ENCODE assay signal across 1 cellular context in the genomic region with DNA sequence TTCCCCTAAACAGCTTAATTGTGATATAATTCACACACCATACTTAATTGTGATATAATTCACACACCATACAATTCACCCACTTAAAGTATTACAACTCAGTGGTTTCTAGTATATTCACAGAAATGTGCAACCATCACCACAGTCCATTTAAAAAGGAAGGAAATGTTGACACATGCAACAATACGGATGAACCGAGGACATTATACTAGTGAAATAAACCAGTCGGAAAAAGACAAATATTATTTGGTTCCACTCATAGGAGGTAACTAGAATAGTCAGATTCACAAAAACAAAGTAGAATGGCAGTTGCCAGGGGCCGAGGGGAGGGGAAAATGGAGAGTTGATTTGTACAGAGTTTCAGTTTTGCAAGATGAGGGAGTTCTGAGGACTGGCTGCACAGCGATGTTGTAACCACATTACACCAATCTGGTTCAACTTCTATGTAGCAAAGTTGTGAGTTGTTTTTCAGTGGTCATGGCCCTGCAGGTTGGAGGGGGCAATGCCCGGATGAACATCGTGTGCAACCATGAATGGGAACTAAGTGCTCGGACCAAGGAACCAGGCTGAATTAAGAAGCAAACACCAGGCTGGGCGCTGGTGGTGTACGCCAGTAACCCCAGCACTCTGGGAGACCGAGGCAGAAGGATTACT.
A peak's percentile ranks its signal among the peaks of the same experiment; 100 is the strongest.
TF ChIP-seq lines count a peak whose summit lies in the region.

No MANE protein-coding gene starts in this region.

TF ChIP-seq in GM12878, 131 proteins besides CTCF, POLR2A, EP300 and RAD21:
- TF ChIP-seq POU2F2 (IDR thresholded peaks at IDR 0.05; ENCODE audit: borderline replicate concordance, low read depth, low read length) (no peak), CBFB (IDR thresholded peaks at IDR 0.05; ENCODE audit: low read depth) (0 out of 2 replicates have a peak, but pooled peaks have one; percentile 27), BMI1 (IDR thresholded peaks at IDR 0.05; ENCODE audit: borderline replicate concordance) (no peak), PAX8 (IDR thresholded peaks at IDR 0.05) (no peak), RUNX3 (IDR thresholded peaks at IDR 0.05; ENCODE audit: low read length) (peak; percentile 51), CEBPB (IDR thresholded peaks at IDR 0.05; ENCODE audit: borderline replicate concordance in 1 of 2, low read depth in 2 of 2, low read length in 2 of 2) (no peak), HDAC6 (IDR thresholded peaks at IDR 0.05; ENCODE audit: unreplicated experiment) (no peak), PML (IDR thresholded peaks at IDR 0.05; ENCODE audit: low read length) (no peak), NRF1 (conservative IDR thresholded peaks at IDR 0.05; ENCODE audit: low read depth, low read length) (no peak), ETV6 (conservative IDR thresholded peaks at IDR 0.05 in 1 of 2, IDR thresholded peaks at IDR 0.05 in 1 of 2; ENCODE audit: borderline replicate concordance in 1 of 2, low read depth in 1 of 2) (peak in 1 of 2 experiments; percentile 32; a peak in 1 of 4 replicates), CBX5 (IDR thresholded peaks at IDR 0.05; ENCODE audit: low read depth) (no peak), STAT1 (conservative IDR thresholded peaks at IDR 0.05) (no peak), NBN (IDR thresholded peaks at IDR 0.05) (no peak), FOXK2 (IDR thresholded peaks at IDR 0.05) (no peak), MTA2 (IDR thresholded peaks at IDR 0.05; ENCODE audit: low read depth) (no peak), FOXM1 (IDR thresholded peaks at IDR 0.05; ENCODE audit: low read depth, low read length) (no peak), EED (IDR thresholded peaks at IDR 0.05; ENCODE audit: low read depth) (no peak), LARP7 (IDR thresholded peaks at IDR 0.05) (0 out of 2 replicates have a peak, but pooled peaks have one; percentile 28), MYB (IDR thresholded peaks at IDR 0.05; ENCODE audit: borderline replicate concordance, low read depth, low read length) (no peak), MXI1 (IDR thresholded peaks at IDR 0.05; ENCODE audit: low read depth, low read length) (no peak), CHD1 (IDR thresholded peaks at IDR 0.05; ENCODE audit: low read depth, low read length) (no peak)
- TF ChIP-seq, protein P1, sequence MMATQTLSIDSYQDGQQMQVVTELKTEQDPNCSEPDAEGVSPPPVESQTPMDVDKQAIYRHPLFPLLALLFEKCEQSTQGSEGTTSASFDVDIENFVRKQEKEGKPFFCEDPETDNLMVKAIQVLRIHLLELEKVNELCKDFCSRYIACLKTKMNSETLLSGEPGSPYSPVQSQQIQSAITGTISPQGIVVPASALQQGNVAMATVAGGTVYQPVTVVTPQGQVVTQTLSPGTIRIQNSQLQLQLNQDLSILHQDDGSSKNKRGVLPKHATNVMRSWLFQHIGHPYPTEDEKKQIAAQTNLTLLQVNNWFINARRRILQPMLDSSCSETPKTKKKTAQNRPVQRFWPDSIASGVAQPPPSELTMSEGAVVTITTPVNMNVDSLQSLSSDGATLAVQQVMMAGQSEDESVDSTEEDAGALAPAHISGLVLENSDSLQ (IDR thresholded peaks at IDR 0.05), result no peak
- TF ChIP-seq, protein P2, sequence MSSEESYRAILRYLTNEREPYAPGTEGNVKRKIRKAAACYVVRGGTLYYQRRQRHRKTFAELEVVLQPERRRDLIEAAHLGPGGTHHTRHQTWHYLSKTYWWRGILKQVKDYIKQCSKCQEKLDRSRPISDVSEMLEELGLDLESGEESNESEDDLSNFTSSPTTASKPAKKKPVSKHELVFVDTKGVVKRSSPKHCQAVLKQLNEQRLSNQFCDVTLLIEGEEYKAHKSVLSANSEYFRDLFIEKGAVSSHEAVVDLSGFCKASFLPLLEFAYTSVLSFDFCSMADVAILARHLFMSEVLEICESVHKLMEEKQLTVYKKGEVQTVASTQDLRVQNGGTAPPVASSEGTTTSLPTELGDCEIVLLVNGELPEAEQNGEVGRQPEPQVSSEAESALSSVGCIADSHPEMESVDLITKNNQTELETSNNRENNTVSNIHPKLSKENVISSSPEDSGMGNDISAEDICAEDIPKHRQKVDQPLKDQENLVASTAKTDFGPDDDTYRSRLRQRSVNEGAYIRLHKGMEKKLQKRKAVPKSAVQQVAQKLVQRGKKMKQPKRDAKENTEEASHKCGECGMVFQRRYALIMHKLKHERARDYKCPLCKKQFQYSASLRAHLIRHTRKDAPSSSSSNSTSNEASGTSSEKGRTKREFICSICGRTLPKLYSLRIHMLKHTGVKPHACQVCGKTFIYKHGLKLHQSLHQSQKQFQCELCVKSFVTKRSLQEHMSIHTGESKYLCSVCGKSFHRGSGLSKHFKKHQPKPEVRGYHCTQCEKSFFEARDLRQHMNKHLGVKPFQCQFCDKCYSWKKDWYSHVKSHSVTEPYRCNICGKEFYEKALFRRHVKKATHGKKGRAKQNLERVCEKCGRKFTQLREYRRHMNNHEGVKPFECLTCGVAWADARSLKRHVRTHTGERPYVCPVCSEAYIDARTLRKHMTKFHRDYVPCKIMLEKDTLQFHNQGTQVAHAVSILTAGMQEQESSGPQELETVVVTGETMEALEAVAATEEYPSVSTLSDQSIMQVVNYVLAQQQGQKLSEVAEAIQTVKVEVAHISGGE (CRISPR knock-in tag; IDR thresholded peaks at IDR 0.05), result no peak
- TF ChIP-seq, protein P3, sequence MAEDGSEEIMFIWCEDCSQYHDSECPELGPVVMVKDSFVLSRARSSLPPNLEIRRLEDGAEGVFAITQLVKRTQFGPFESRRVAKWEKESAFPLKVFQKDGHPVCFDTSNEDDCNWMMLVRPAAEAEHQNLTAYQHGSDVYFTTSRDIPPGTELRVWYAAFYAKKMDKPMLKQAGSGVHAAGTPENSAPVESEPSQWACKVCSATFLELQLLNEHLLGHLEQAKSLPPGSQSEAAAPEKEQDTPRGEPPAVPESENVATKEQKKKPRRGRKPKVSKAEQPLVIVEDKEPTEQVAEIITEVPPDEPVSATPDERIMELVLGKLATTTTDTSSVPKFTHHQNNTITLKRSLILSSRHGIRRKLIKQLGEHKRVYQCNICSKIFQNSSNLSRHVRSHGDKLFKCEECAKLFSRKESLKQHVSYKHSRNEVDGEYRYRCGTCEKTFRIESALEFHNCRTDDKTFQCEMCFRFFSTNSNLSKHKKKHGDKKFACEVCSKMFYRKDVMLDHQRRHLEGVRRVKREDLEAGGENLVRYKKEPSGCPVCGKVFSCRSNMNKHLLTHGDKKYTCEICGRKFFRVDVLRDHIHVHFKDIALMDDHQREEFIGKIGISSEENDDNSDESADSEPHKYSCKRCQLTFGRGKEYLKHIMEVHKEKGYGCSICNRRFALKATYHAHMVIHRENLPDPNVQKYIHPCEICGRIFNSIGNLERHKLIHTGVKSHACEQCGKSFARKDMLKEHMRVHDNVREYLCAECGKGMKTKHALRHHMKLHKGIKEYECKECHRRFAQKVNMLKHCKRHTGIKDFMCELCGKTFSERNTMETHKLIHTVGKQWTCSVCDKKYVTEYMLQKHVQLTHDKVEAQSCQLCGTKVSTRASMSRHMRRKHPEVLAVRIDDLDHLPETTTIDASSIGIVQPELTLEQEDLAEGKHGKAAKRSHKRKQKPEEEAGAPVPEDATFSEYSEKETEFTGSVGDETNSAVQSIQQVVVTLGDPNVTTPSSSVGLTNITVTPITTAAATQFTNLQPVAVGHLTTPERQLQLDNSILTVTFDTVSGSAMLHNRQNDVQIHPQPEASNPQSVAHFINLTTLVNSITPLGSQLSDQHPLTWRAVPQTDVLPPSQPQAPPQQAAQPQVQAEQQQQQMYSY (CRISPR knock-in tag; IDR thresholded peaks at IDR 0.05), result no peak
- TF ChIP-seq, protein P4, sequence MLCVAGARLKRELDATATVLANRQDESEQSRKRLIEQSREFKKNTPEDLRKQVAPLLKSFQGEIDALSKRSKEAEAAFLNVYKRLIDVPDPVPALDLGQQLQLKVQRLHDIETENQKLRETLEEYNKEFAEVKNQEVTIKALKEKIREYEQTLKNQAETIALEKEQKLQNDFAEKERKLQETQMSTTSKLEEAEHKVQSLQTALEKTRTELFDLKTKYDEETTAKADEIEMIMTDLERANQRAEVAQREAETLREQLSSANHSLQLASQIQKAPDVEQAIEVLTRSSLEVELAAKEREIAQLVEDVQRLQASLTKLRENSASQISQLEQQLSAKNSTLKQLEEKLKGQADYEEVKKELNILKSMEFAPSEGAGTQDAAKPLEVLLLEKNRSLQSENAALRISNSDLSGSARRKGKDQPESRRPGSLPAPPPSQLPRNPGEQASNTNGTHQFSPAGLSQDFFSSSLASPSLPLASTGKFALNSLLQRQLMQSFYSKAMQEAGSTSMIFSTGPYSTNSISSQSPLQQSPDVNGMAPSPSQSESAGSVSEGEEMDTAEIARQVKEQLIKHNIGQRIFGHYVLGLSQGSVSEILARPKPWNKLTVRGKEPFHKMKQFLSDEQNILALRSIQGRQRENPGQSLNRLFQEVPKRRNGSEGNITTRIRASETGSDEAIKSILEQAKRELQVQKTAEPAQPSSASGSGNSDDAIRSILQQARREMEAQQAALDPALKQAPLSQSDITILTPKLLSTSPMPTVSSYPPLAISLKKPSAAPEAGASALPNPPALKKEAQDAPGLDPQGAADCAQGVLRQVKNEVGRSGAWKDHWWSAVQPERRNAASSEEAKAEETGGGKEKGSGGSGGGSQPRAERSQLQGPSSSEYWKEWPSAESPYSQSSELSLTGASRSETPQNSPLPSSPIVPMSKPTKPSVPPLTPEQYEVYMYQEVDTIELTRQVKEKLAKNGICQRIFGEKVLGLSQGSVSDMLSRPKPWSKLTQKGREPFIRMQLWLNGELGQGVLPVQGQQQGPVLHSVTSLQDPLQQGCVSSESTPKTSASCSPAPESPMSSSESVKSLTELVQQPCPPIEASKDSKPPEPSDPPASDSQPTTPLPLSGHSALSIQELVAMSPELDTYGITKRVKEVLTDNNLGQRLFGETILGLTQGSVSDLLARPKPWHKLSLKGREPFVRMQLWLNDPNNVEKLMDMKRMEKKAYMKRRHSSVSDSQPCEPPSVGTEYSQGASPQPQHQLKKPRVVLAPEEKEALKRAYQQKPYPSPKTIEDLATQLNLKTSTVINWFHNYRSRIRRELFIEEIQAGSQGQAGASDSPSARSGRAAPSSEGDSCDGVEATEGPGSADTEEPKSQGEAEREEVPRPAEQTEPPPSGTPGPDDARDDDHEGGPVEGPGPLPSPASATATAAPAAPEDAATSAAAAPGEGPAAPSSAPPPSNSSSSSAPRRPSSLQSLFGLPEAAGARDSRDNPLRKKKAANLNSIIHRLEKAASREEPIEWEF (IDR thresholded peaks at IDR 0.05; ENCODE audit: insufficient replicate concordance, low read depth, low read length), result no peak
- TF ChIP-seq, protein P5, sequence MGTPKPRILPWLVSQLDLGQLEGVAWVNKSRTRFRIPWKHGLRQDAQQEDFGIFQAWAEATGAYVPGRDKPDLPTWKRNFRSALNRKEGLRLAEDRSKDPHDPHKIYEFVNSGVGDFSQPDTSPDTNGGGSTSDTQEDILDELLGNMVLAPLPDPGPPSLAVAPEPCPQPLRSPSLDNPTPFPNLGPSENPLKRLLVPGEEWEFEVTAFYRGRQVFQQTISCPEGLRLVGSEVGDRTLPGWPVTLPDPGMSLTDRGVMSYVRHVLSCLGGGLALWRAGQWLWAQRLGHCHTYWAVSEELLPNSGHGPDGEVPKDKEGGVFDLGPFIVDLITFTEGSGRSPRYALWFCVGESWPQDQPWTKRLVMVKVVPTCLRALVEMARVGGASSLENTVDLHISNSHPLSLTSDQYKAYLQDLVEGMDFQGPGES (IDR thresholded peaks at IDR 0.05), result no peak
- TF ChIP-seq, protein P6, sequence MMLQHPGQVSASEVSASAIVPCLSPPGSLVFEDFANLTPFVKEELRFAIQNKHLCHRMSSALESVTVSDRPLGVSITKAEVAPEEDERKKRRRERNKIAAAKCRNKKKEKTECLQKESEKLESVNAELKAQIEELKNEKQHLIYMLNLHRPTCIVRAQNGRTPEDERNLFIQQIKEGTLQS (IDR thresholded peaks at IDR 0.05; ENCODE audit: borderline replicate concordance, extremely low read depth, low read depth, low read length), result no peak
- TF ChIP-seq, protein P7, sequence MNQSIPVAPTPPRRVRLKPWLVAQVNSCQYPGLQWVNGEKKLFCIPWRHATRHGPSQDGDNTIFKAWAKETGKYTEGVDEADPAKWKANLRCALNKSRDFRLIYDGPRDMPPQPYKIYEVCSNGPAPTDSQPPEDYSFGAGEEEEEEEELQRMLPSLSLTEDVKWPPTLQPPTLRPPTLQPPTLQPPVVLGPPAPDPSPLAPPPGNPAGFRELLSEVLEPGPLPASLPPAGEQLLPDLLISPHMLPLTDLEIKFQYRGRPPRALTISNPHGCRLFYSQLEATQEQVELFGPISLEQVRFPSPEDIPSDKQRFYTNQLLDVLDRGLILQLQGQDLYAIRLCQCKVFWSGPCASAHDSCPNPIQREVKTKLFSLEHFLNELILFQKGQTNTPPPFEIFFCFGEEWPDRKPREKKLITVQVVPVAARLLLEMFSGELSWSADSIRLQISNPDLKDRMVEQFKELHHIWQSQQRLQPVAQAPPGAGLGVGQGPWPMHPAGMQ (IDR thresholded peaks at IDR 0.05; ENCODE audit: borderline replicate concordance), result no peak
TF ChIP-seq in GM12878: peak in this region for 4.
